Comparison of ENCODE assay signal across 18 cellular contexts in the genomic region with DNA sequence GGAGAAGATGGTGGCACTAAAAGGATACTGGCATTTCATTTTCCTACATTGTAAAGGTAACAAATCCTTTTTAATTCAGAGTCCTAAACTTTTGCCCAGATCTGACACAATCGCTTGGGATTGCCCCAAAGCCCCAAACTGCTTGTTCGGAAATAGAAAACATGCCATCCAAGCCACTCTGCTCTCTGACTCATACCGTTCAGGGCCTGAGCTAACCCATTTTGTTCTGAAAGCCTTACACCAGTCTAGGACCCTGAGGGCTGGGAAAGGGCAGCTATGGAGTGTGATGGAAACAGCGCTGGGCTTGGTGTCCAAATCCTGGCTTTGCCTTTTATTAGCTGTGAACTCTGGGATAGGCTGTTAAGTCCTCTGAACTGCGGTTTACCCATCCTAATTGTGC.
DNase-seq lines count a peak whose midpoint lies in the region; ATAC-seq, FAIRE-seq and TF ChIP-seq lines count a peak whose summit lies in the region.
"Had no signal": no experiment of that assay in that cellular context is flagged by ENCODE, and none has a peak within 500 bp of the region (broad histone marks: within the 10 kb centered on the region; RNA-seq: fewer than 3 reads in every experiment).

No MANE protein-coding gene starts in this region.

- TF ChIP-seq CTCF in heart left ventricle (IDR thresholded peaks at IDR 0.05), result no peak
- TF ChIP-seq CTCF in astrocyte (IDR thresholded peaks at IDR 0.05; ENCODE audit: insufficient read depth, low read depth, low read length), result no peak
- no peak for TF ChIP-seq CTCF in ovary (IDR thresholded peaks at IDR 0.05)

- H3K27ac Mint-ChIP-seq in astrocyte (ENCODE audit: unreplicated experiment), result peak overlapping the region; percentile 80

- no peaks in the 10 kb centered on the region for H3K36me3 Mint-ChIP-seq in astrocyte (ENCODE audit: low read depth, unreplicated experiment)

- H3K9ac ChIP-seq in astrocyte (ENCODE audit: low read length), result peak overlapping the region; percentile 44

- no peak overlapping the region for H2AFZ ChIP-seq in astrocyte (ENCODE audit: low read depth, low read length)

- no peak overlapping the region for H3K4me3 Mint-ChIP-seq in astrocyte (ENCODE audit: unreplicated experiment)
- H3K4me3 Mint-ChIP-seq: nephron progenitor cell had no signal

- TF ChIP-seq EP300 in ovary (IDR thresholded peaks at IDR 0.05), result no peak

- H3K27me3 Mint-ChIP-seq in astrocyte (ENCODE audit: low read depth, unreplicated experiment), result no peaks in the 10 kb centered on the region

- no peaks in the 10 kb centered on the region for H4K20me1 ChIP-seq in astrocyte (ENCODE audit: insufficient read depth, low read length)

- no peaks in the 10 kb centered on the region for H3K9me3 Mint-ChIP-seq in astrocyte (ENCODE audit: unreplicated experiment)
- H3K9me3 Mint-ChIP-seq: nephron progenitor cell had no signal

- no peaks in the 10 kb centered on the region for H3K79me2 ChIP-seq in astrocyte (ENCODE audit: insufficient read depth, low read length)

- H3K36me3 ChIP-seq in heart left ventricle (no peaks in the 10 kb centered on the region), astrocyte (ENCODE audit: insufficient read depth, low read length) (no peaks in the 10 kb centered on the region), ovary (no peaks in the 10 kb centered on the region)

- FAIRE-seq in astrocyte (lab: Jason Lieb, UNC) (peak; percentile 93), urothelium cell line (lab: Jason Lieb, UNC) (no peak)
- FAIRE-seq: A204.1, K562 had no signal

- DNase-seq in heart left ventricle (no peak), Right ventricle myocardium inferior (ENCODE audit: missing footprints) (no peak), astrocyte (ENCODE audit: low read depth) (peak; percentile 81), islet precursor cell (peak; percentile 89), urothelium cell line (ENCODE audit: low spot score) (peak; percentile 47), ovary (no peak), NCI-H524 treated with DMSO at 0.1 percent for 48 hours (lab: John Stamatoyannopoulos, UW) (no peak)
- no peak for DNase-seq in stimulated activated CD4-positive, alpha-beta T cell treated with anti-CD3 and anti-CD28 coated beads, Interleukin-12 subunit alpha, Interleukin-12 subunit beta, amount 100 ng/mL, for 4 hours
- DNase-seq: activated CD4-positive, alpha-beta T cell treated with anti-CD3 and anti-CD28 coated beads, Interleukin-2, amount 50 U/mL, for 4 hours; effector CD4-positive, alpha-beta T cell; left colon; NCI-H146; NCI-H510A; nephron progenitor cell; T-helper 9 cell had no signal

- no peak for TF ChIP-seq POLR2A in heart left ventricle (IDR thresholded peaks at IDR 0.05)
- TF ChIP-seq POLR2A in ovary (IDR thresholded peaks at IDR 0.05), result no peak

- H3K4me3 ChIP-seq in heart left ventricle (no peak overlapping the region), astrocyte (ENCODE audit: insufficient read depth, low read depth, low read length) (no peak overlapping the region), ovary (no peak overlapping the region)
- H3K4me3 ChIP-seq: K562, skin epidermis had no signal

- 85 to 93% (median 91%) methylated on average over 5 of the region's 5 CpGs for WGBS in heart left ventricle, 4 donors
- 89 to 94% (median 94%) methylated on average over 5 of the region's 5 CpGs for WGBS in ovary, 3 donors

- peak overlapping the region; percentile 63 for H3K4me2 ChIP-seq in astrocyte (ENCODE audit: low read length)

- H3K27me3 ChIP-seq in heart left ventricle (no peaks in the 10 kb centered on the region), astrocyte (ENCODE audit: insufficient read depth, low read length) (no peaks in the 10 kb centered on the region), ovary (no peaks in the 10 kb centered on the region)

- H3K27ac ChIP-seq in heart left ventricle (peak overlapping the region in 8 of 12 donors; percentile 78 to 90 (median 84)), astrocyte (ENCODE audit: low read depth, low read length) (peak overlapping the region; percentile 68), ovary (no peak overlapping the region)

- ATAC-seq in heart left ventricle (no peak), Right ventricle myocardium inferior (no peak)
- ATAC-seq: K562, left colon had no signal

- intact Hi-C loops in heart left ventricle (cut with DNase I), result loop anchor here in 5 of 10 donors (1.0 to 10.0 kb wide), 6 partner anchors 7 to 269 kb away; a partner anchor contains a TSS
- intact Hi-C loops in Right ventricle myocardium inferior (cut with DNase I), result loop anchor here (5.0 to 10.0 kb wide), 3 partner anchors 91 to 349 kb away; no protein-coding TSS in a partner anchor
- intact Hi-C loops in ovary (cut with DNase I), result no loop called here

- H3K9me3 ChIP-seq in heart left ventricle (no peaks in the 10 kb centered on the region), astrocyte (ENCODE audit: insufficient read depth, low read depth, low read length) (no peaks in the 10 kb centered on the region), ovary (no peaks in the 10 kb centered on the region)

- H3K4me1 ChIP-seq in heart left ventricle (peaks cover 0 to 42% (median 15%) of the 10 kb centered on the region in 12 donors), astrocyte (ENCODE audit: insufficient read depth, low read length) (peaks cover 43% of the 10 kb centered on the region), ovary (ENCODE audit: insufficient read depth) (peaks cover 4% of the 10 kb centered on the region)

- peaks cover 47% of the 10 kb centered on the region for H3K4me1 Mint-ChIP-seq in astrocyte (ENCODE audit: low read depth, unreplicated experiment)

Comparison
In these comparisons a context has a peak if more than half of its experiments do, and no peak if none do; other contexts are left out.
1. DNase-seq: peak in astrocyte (single experiment), islet precursor cell (single experiment) and urothelium cell line (single experiment); none in heart left ventricle (0 of 5), Right ventricle myocardium inferior (single experiment), ovary (0 of 5), NCI-H524 treated with DMSO at 0.1 percent for 48 hours (single experiment) and stimulated activated CD4-positive, alpha-beta T cell treated with anti-CD3 and anti-CD28 coated beads, Interleukin-12 subunit alpha, Interleukin-12 subunit beta, amount 100 ng/mL, for 4 hours (single experiment).
2. H3K27ac ChIP-seq: peak in heart left ventricle (8 of 12) and astrocyte (single experiment); none in ovary (0 of 2).